In genomic region chr20:1654994-1655393, GRCh38 we compare ENCODE assay signal across 1 cellular context.
TF ChIP-seq lines count a peak whose summit lies in the region.

No MANE protein-coding gene starts in this region.

TF ChIP-seq in HepG2, 621 proteins besides CTCF, POLR2A, EP300 and RAD21:
- TF ChIP-seq ZNF614 (CRISPR knock-in tag; IDR thresholded peaks at IDR 0.05; ENCODE audit: borderline replicate concordance) (no peak), HCFC1 (IDR thresholded peaks at IDR 0.05; ENCODE audit: low read depth, low read length) (no peak), ZNF331 (CRISPR knock-in tag; IDR thresholded peaks at IDR 0.05) (no peak), BCL6 (CRISPR knock-in tag; IDR thresholded peaks at IDR 0.05) (no peak), PATZ1 (CRISPR knock-in tag; IDR thresholded peaks at IDR 0.05) (no peak), JUN (CRISPR knock-in tag; IDR thresholded peaks at IDR 0.05) (no peak), ZBTB34 (CRISPR knock-in tag; IDR thresholded peaks at IDR 0.05) (no peak), RNF219 (CRISPR knock-in tag; IDR thresholded peaks at IDR 0.05) (no peak), ZFX (CRISPR knock-in tag; IDR thresholded peaks at IDR 0.05; ENCODE audit: low read depth) (no peak), POLR2G (IDR thresholded peaks at IDR 0.05; ENCODE audit: low read depth, low read length) (no peak), ATF6 (CRISPR knock-in tag; conservative IDR thresholded peaks at IDR 0.05) (no peak), ONECUT2 (CRISPR knock-in tag; IDR thresholded peaks at IDR 0.05) (no peak), RBFOX2 (IDR thresholded peaks at IDR 0.05; ENCODE audit: low read depth, low read length) (no peak), ZNF609 (CRISPR knock-in tag; IDR thresholded peaks at IDR 0.05; ENCODE audit: borderline replicate concordance) (no peak), KDM3A (CRISPR knock-in tag; IDR thresholded peaks at IDR 0.05; ENCODE audit: low read depth) (no peak), TP53 (CRISPR knock-in tag; conservative IDR thresholded peaks at IDR 0.05) (no peak)
